ENCODE assay signal across 22 cellular contexts in the genomic region with DNA sequence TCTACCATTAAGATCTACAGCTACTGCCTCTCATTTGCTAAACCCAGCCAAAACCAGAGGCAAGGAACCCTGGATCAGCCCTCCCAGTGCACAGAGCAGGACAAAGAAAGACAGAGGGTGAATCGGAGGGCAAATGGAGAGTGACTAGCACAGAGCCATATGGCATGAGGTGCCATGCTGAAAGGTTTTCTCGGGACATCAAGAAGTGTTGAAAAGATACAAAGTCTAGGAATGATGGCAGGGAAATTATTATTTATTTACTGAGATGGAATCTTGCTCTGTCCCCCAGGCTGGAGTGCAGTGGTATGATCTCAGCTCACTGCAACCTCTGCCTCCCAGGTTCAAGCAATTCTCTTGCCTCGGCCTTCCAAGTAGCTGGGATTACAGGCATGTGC. TPM values are rescaled to one million over a fixed set of nuclear protein-coding genes. Genes with fewer than 3 reads are reported as not detected.
"Had no signal": no experiment of that assay in that cellular context is flagged by ENCODE, and none has a peak within 500 bp of the region (broad histone marks: within the 10 kb centered on the region; RNA-seq: fewer than 3 reads in every experiment).

No MANE protein-coding gene starts in this region.

- H3K27ac ChIP-seq: heart right ventricle, left lung, ovary, prostate gland, right atrium auricular region, testis had no signal

- H3K36me3 ChIP-seq: heart right ventricle, left lung, ovary, prostate gland, right atrium auricular region had no signal

- H3K4me1 ChIP-seq: heart right ventricle, left lung, prostate gland, right atrium auricular region, testis had no signal

- H3K27me3 ChIP-seq: heart right ventricle, left lung, ovary, right atrium auricular region, testis had no signal

- DNase-seq: activated B cell treated with CpG ODN at 0.5 μM for 24 hours; activated CD4-positive, alpha-beta T cell treated with anti-CD3 and anti-CD28 coated beads for 36 hours; activated CD4-positive, alpha-beta T cell treated with anti-CD3 and anti-CD28 coated beads, Interleukin-2, amount 50 U/mL, for 4 hours; activated CD8-positive, alpha-beta memory T cell treated with anti-CD3 and anti-CD28 coated beads for 24 hours; activated CD8-positive, alpha-beta memory T cell treated with anti-CD3 and anti-CD28 coated beads, Interleukin-2, amount 50 U/mL, for 4 hours; activated naive CD4-positive, alpha-beta T cell treated with Interleukin-2 at 50 U/mL for 16 hours; activated naive CD8-positive, alpha-beta T cell treated with anti-CD3 and anti-CD28 coated beads for 36 hours; activated T-cell treated with anti-CD3 and anti-CD28 coated beads, Interleukin-2, amount 50 U/mL, for 4 hours; cerebellar nuclear complex; cortex of kidney; endodermal cell; heart right ventricle; left lung; ovary; stimulated activated CD4-positive, alpha-beta T cell treated with anti-CD3 and anti-CD28 coated beads, Interleukin-2, amount 100 ng/mL, for 24 hours; T-helper 9 cell; testis had no signal

- H3K4me3 ChIP-seq: heart right ventricle, left lung, ovary, prostate gland, right atrium auricular region, testis had no signal

- ATAC-seq: activated CD4-positive, alpha-beta T cell treated with anti-CD3 and anti-CD28 coated beads for 36 hours; activated T-cell treated with anti-CD3 and anti-CD28 coated beads, Interleukin-2, amount 50 U/mL, for 4 hours; heart right ventricle; natural killer cell treated with Interleukin-12 subunit alpha and Interleukin-12 subunit beta and Interleukin-15 and Interleukin-18, amount 100 ng/mL, for 72 hours; stimulated activated effector memory CD8-positive, alpha-beta T cell treated with anti-CD3 and anti-CD28 coated beads, Interleukin-12 subunit alpha, Interleukin-12 subunit beta, amount 100 ng/mL, for 72 hours had no signal

- H3K9me3 ChIP-seq: heart right ventricle, left lung, ovary, prostate gland, right atrium auricular region, testis had no signal

RNA-seq across cellular contexts. Expression of a gene that starts 19.3 kb away (rescaled TPM):
- total RNA-seq: skeletal muscle tissue had no signal
